Comparison of ENCODE assay signal across 27 cellular contexts in genomic region chr4:166195101-166195500, GRCh38.
"Had no signal": no experiment of that assay in that cellular context is flagged by ENCODE, and none has a peak within 500 bp of the region (broad histone marks: within the 10 kb centered on the region; RNA-seq: fewer than 3 reads in every experiment).

No MANE protein-coding gene starts in this region.

- DNase-seq: dermis blood vessel endothelial cell; effector memory CD4-positive, alpha-beta T cell; foreskin melanocyte; glutamatergic neuron; heart right ventricle; hippocampal formation; left cardiac atrium; left lung; mesendoderm; midbrain; naive thymus-derived CD4-positive, alpha-beta T cell; nephron progenitor cell; nucleus accumbens; stimulated activated CD4-positive, alpha-beta T cell treated with anti-CD3 and anti-CD28 coated beads, Interleukin-12 subunit alpha, Interleukin-12 subunit beta, amount 100 ng/mL, for 4 hours; stimulated activated CD4-positive, alpha-beta T cell treated with anti-CD3 and anti-CD28 coated beads, Interleukin-1b, Interleukin-23, amount 100 ng/mL, for 48 hours; stimulated activated CD4-positive, alpha-beta T cell treated with anti-CD3 and anti-CD28 coated beads, Interleukin-4, amount 100 ng/mL, for 1 hour; stimulated activated CD8-positive, alpha-beta memory T cell treated with anti-CD3 and anti-CD28 coated beads, Interleukin-4, amount 100 ng/mL, for 48 hours; stimulated activated naive CD4-positive, alpha-beta T cell; stimulated activated naive CD8-positive, alpha-beta T cell treated with anti-CD3 and anti-CD28 coated beads, Interleukin-15, amount 100 ng/mL, for 72 hours; thyroid gland; trophoblast cell had no signal

- H3K27me3 ChIP-seq: esophagus muscularis mucosa, heart right ventricle, left lung, right atrium auricular region, thyroid gland, vagina had no signal

- H3K27ac ChIP-seq: esophagus muscularis mucosa, heart right ventricle, left lung, prostate gland, right atrium auricular region, thyroid gland, vagina had no signal

- H3K4me2 ChIP-seq: smooth muscle cell had no signal

- ATAC-seq: heart right ventricle; left cardiac atrium; left lung; naive thymus-derived CD4-positive, alpha-beta T cell; sciatic nerve; stimulated activated naive CD8-positive, alpha-beta T cell treated with anti-CD3 and anti-CD28 coated beads, Interleukin-15, amount 100 ng/mL, for 72 hours had no signal

- H3K4me3 ChIP-seq: esophagus muscularis mucosa, heart right ventricle, left lung, prostate gland, right atrium auricular region, smooth muscle cell, thyroid gland, vagina had no signal

- H3K9me3 ChIP-seq: esophagus muscularis mucosa, heart right ventricle, prostate gland, right atrium auricular region, thyroid gland, vagina had no signal

- H3K36me3 ChIP-seq: esophagus muscularis mucosa, heart right ventricle, left lung, prostate gland, right atrium auricular region, thyroid gland, vagina had no signal
